Comparison of ENCODE assay signal across 16 cellular contexts in the genomic region with DNA sequence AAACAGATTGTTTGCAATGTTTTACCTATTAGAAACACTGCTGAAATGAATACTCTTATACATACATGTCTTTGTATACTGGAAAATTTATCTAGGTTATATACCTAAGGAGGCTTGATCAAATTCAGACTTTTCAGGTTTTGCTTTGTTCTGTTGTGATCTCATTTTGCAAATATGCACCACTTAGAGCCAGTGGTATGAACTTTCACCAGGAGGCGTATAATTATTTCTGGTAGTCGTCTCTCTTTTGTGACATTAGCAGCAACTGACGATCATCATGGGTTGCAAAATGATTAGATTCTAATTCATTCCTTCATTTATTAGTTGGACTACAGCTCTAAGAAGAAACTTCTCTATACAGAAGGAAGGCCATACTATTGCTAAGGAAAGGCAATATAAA. TPM values are rescaled to one million over a fixed set of nuclear protein-coding genes. Genes with fewer than 3 reads are reported as not detected.
DNase-seq lines count a peak whose midpoint lies in the region; ATAC-seq, FAIRE-seq and TF ChIP-seq lines count a peak whose summit lies in the region.
"Had no signal": no experiment of that assay in that cellular context is flagged by ENCODE, and none has a peak within 500 bp of the region (broad histone marks: within the 10 kb centered on the region; RNA-seq: fewer than 3 reads in every experiment).

No MANE protein-coding gene starts in this region.

- ATAC-seq in RWPE2 (ENCODE audit: low read depth) (peak; percentile 45; the same call in 1 of the 3 replicates), pancreas (peak in 3 of 4 donors; percentile 26 to 66 (median 54)), GM21576 (IDR thresholded peaks at IDR 0.05; ENCODE audit: unreplicated experiment) (no peak)
- ATAC-seq: stimulated activated naive CD8-positive, alpha-beta T cell treated with anti-CD3 and anti-CD28 coated beads, Interleukin-15, amount 100 ng/mL, for 72 hours had no signal

- H3K9me3 ChIP-seq in RWPE2 (ENCODE audit: severe bottlenecking) (no peaks in the 10 kb centered on the region), pancreas (no peaks in the 10 kb centered on the region)
- H3K9me3 ChIP-seq: MG63, SJSA1 had no signal

- WGBS in pancreas, 2 donors = 31 to 38% methylated on average over 3 of the region's 3 CpGs

- TF ChIP-seq CTCF in RWPE2 (IDR thresholded peaks at IDR 0.05; ENCODE audit: poor library complexity, severe bottlenecking) (no peak), fibroblast of the aortic adventitia (IDR thresholded peaks at IDR 0.05; ENCODE audit: insufficient read depth, low read length) (no peak), pancreas (IDR thresholded peaks at IDR 0.05) (no peak)

- peaks cover 48% of the 10 kb centered on the region for H3K36me3 ChIP-seq in RWPE2 (ENCODE audit: low read depth)
- H3K36me3 ChIP-seq in pancreas = peaks cover 0 to 4% (median 0%) of the 10 kb centered on the region in 3 donors

- H3K4me3 ChIP-seq in RWPE2 (ENCODE audit: severe bottlenecking) (no peak overlapping the region), fibroblast of the aortic adventitia (ENCODE audit: low read depth, low read length) (no peak overlapping the region), pancreas (no peak overlapping the region)
- H3K4me3 ChIP-seq: MG63, SJSA1 had no signal

- H3K4me1 ChIP-seq in RWPE2 (ENCODE audit: insufficient read depth, poor library complexity, severe bottlenecking) = peaks cover 6% of the 10 kb centered on the region
- H3K4me1 ChIP-seq in pancreas = peaks cover 0 to 5% (median 0%) of the 10 kb centered on the region in 3 donors

- FAIRE-seq in pancreas (lab: Jason Lieb, UNC) = no peak
- FAIRE-seq: endothelial cell of umbilical vein, TTC549 had no signal

- no peaks in the 10 kb centered on the region for H3K27me3 ChIP-seq in RWPE2 (ENCODE audit: insufficient read depth, poor library complexity, severe bottlenecking)
- no peaks in the 10 kb centered on the region for H3K27me3 ChIP-seq in pancreas
- H3K27me3 ChIP-seq: MG63, SJSA1 had no signal

- DNase-seq in GM03348 (ENCODE audit: low spot score) (peak; percentile 24), RWPE2 (ENCODE audit: low spot score) (no peak), fibroblast of the aortic adventitia (ENCODE audit: low read depth) (peak; percentile 18), pancreas (no peak), retina (no peak), amygdala (lab: John Stamatoyannopoulos, UW) (no peak), NCI-H345 treated with DMSO at 0.1 percent for 48 hours (lab: John Stamatoyannopoulos, UW; ENCODE audit: unreplicated experiment) (no peak)
- DNase-seq: activated gamma-delta T cell; caudate nucleus; CD4-positive, alpha-beta memory T cell; MG63; stimulated activated naive CD8-positive, alpha-beta T cell treated with anti-CD3 and anti-CD28 coated beads, Interleukin-15, amount 100 ng/mL, for 72 hours had no signal

- intact Hi-C loops in pancreas (cut with DNase I) = no loop called here

- no peak overlapping the region for H3K27ac ChIP-seq in RWPE2 (ENCODE audit: poor library complexity, severe bottlenecking)
- no peak overlapping the region for H3K27ac ChIP-seq in pancreas
- H3K27ac ChIP-seq: SJSA1 had no signal

RNA-seq across cellular contexts. Expression of gene AP1G1, which starts 26.9 kb away (rescaled TPM):
- total RNA-seq in fibroblast of the aortic adventitia (ENCODE audit: low replicate concordance) = 80.5 and 146 TPM in 2 replicates
- 10 to 100 TPM; 31.6 to 50.8 (median 39.8) TPM for total RNA-seq in pancreas
- polyA plus RNA-seq in pancreas = 10 to 100 TPM; 15.3 to 27.6 TPM

RNA-seq across cellular contexts. Expression of gene PHLPP2, which starts 57.2 kb away (rescaled TPM):
- total RNA-seq in fibroblast of the aortic adventitia (ENCODE audit: low replicate concordance) = 7.8 and 9.8 TPM in 2 replicates
- total RNA-seq in pancreas = 1 to 10 TPM; 2.0 to 4.6 (median 3.1) TPM
- 1 to 10 TPM; 1.3 to 2.3 TPM for polyA plus RNA-seq in pancreas

Comparison
In these comparisons a context has a peak if more than half of its experiments do, and no peak if none do; other contexts are left out.
1. DNase-seq: peak in GM03348 (single experiment) and fibroblast of the aortic adventitia (single experiment); none in RWPE2 (single experiment), pancreas (0 of 6), retina (single experiment), amygdala (0 of 56) and NCI-H345 treated with DMSO at 0.1 percent for 48 hours (single experiment).